ENCODE assay signal across 20 cellular contexts in genomic region chr1:107357381-107357780, GRCh38.
"Had no signal": no experiment of that assay in that cellular context is flagged by ENCODE, and none has a peak within 500 bp of the region (broad histone marks: within the 10 kb centered on the region; RNA-seq: fewer than 3 reads in every experiment).

No MANE protein-coding gene starts in this region.

- ATAC-seq: activated CD4-positive, alpha-beta T cell treated with anti-CD3 and anti-CD28 coated beads for 36 hours; left lung; WTC11 had no signal

- H3K4me3 ChIP-seq: breast epithelium, esophagus muscularis mucosa, left lung, suprapubic skin, vagina had no signal

- H3K27ac ChIP-seq: breast epithelium, esophagus muscularis mucosa, left lung, suprapubic skin, vagina had no signal

- H3K4me1 ChIP-seq: breast epithelium, left lung, suprapubic skin, vagina had no signal

- DNase-seq: activated CD4-positive, alpha-beta memory T cell treated with anti-CD3 and anti-CD28 coated beads for 36 hours; activated CD4-positive, alpha-beta T cell treated with anti-CD3 and anti-CD28 coated beads for 36 hours; activated gamma-delta T cell treated with Interleukin-2 at 50 U/mL for 16 hours; activated naive CD8-positive, alpha-beta T cell treated with anti-CD3 and anti-CD28 coated beads for 36 hours; activated T-cell treated with anti-CD3 and anti-CD28 coated beads for 4 hours; effector CD8-positive, alpha-beta T cell; foreskin melanocyte; glutamatergic neuron; left lung; nephron progenitor cell; nucleus accumbens; posterior cingulate gyrus; retina; stimulated activated naive CD4-positive, alpha-beta T cell; trophoblast cell had no signal

- H3K36me3 ChIP-seq: breast epithelium, esophagus muscularis mucosa, left lung, suprapubic skin, vagina had no signal

- H3K9me3 ChIP-seq: left lung, suprapubic skin, vagina had no signal
